ENCODE assay signal across 8 cellular contexts in genomic region chr1:151716771-151717631, GRCh38. TPM values are rescaled to one million over a fixed set of nuclear protein-coding genes. Genes with fewer than 3 reads are reported as not detected.
DNase-seq lines count a peak whose midpoint lies in the region; ATAC-seq and TF ChIP-seq lines count a peak whose summit lies in the region.

Gene CELF3, minus strand, starts transcription at chr1:151716803. Its CDS starts 783 bp downstream, at chr1:151716020.

- peaks cover 38% of the 10 kb centered on the region for H3K27me3 Mint-ChIP-seq in activated naive CD4-positive, alpha-beta T cell treated with anti-CD3 and anti-CD28 coated beads, Interleukin-2, amount 50 U/mL, for 24 hours
- peaks cover 72% of the 10 kb centered on the region for H3K27me3 Mint-ChIP-seq in Calu3 (ENCODE audit: unreplicated experiment)

- H3K4me3 Mint-ChIP-seq in activated naive CD4-positive, alpha-beta T cell treated with anti-CD3 and anti-CD28 coated beads, Interleukin-2, amount 50 U/mL, for 24 hours: peak within 1 kb of the TSS; percentile 3
- no peak within 1 kb of the TSS for H3K4me3 Mint-ChIP-seq in Calu3 (ENCODE audit: low read depth, unreplicated experiment)

- peaks cover 28% of the 10 kb centered on the region for H3K4me1 Mint-ChIP-seq in activated naive CD4-positive, alpha-beta T cell treated with anti-CD3 and anti-CD28 coated beads, Interleukin-2, amount 50 U/mL, for 24 hours
- H3K4me1 Mint-ChIP-seq in Calu3 (ENCODE audit: low read depth, unreplicated experiment): peaks cover 46% of the 10 kb centered on the region

- H3K27me3 ChIP-seq in neuron (ENCODE audit: insufficient read depth, low read length): peaks cover 12% of the 10 kb centered on the region

- ATAC-seq in GM18519 (IDR thresholded peaks at IDR 0.05; ENCODE audit: low FRiP score, unreplicated experiment): no peak

- TF ChIP-seq CTCF in Calu3 (IDR thresholded peaks at IDR 0.05; ENCODE audit: unreplicated experiment): no peak

- no peaks in the 10 kb centered on the region for H3K9me3 ChIP-seq in neuron (ENCODE audit: low read length)

- intact Hi-C loops in Calu3 (cut with micrococcal nuclease; ENCODE audit: unreplicated experiment): no loop called here

- H2AFZ ChIP-seq in neuron (ENCODE audit: low read depth, low read length): peak within 1 kb of the TSS; percentile 21

- no peaks in the 10 kb centered on the region for H3K36me3 Mint-ChIP-seq in activated naive CD4-positive, alpha-beta T cell treated with anti-CD3 and anti-CD28 coated beads, Interleukin-2, amount 50 U/mL, for 24 hours
- H3K36me3 Mint-ChIP-seq in Calu3 (ENCODE audit: insufficient read depth, unreplicated experiment): peaks cover 5% of the 10 kb centered on the region

- BruUV-seq in Calu3 (replicated peaks; lab: Mats Ljungman, UMichigan): no TSS peak

- DNase-seq in activated naive CD4-positive, alpha-beta T cell treated with anti-CD3 and anti-CD28 coated beads, Interleukin-2, amount 50 U/mL, for 16 hours: no peak
- DNase-seq in NCI-H524 (lab: John Stamatoyannopoulos, UW) (peak; percentile 96 to 97), dermis blood vessel endothelial cell (peak; percentile 15), Calu3 (no peak), activated T-cell treated with anti-CD3 and anti-CD28 coated beads for 4 hours (no peak)

- H3K27ac Mint-ChIP-seq in activated naive CD4-positive, alpha-beta T cell treated with anti-CD3 and anti-CD28 coated beads, Interleukin-2, amount 50 U/mL, for 24 hours: no peak within 1 kb of the TSS
- no peak within 1 kb of the TSS for H3K27ac Mint-ChIP-seq in Calu3 (ENCODE audit: unreplicated experiment)

- no peaks in the 10 kb centered on the region for H3K36me3 ChIP-seq in neuron (ENCODE audit: insufficient read depth, low read length)

- no peaks in the 10 kb centered on the region for H3K9me3 Mint-ChIP-seq in activated naive CD4-positive, alpha-beta T cell treated with anti-CD3 and anti-CD28 coated beads, Interleukin-2, amount 50 U/mL, for 24 hours
- H3K9me3 Mint-ChIP-seq in Calu3 (ENCODE audit: low read depth, unreplicated experiment): no peaks in the 10 kb centered on the region

- H3K4me1 ChIP-seq in neuron (ENCODE audit: insufficient read depth, low read length): peaks cover 54% of the 10 kb centered on the region

- H3K4me3 ChIP-seq in neuron (ENCODE audit: low read length): peak within 1 kb of the TSS; percentile 51

- CTCF ChIA-PET in Calu3 (lab: Charles Lee): interaction anchor here (0.8 to 1.9 kb wide), 3 partner anchors 12 to 92 kb away, joined by 3 to 5 read pairs (median 4); no protein-coding TSS in a partner anchor

RNA-seq across cellular contexts. Expression of gene CELF3, which starts in this region (rescaled TPM):
- total RNA-seq in dermis blood vessel endothelial cell (not detected in 2 replicates), Calu3 (2022) (not detected in 2 replicates)

Comparison
In these comparisons a context has a peak if more than half of its experiments do, and no peak if none do; other contexts are left out.
1. Peak in DNase-seq in dermis blood vessel endothelial cell; RNA of the gene not detected or under 1 TPM.
2. DNase-seq: peak in NCI-H524 (2 of 2); none in activated naive CD4-positive, alpha-beta T cell treated with anti-CD3 and anti-CD28 coated beads, Interleukin-2, amount 50 U/mL, for 16 hours (single experiment), Calu3 (single experiment) and activated T-cell treated with anti-CD3 and anti-CD28 coated beads for 4 hours (single experiment).